34 cellular contexts compared by ENCODE assay signal in genomic region chr2:50902365-50902764, GRCh38.
"Had no signal": no experiment of that assay in that cellular context is flagged by ENCODE, and none has a peak within 500 bp of the region (broad histone marks: within the 10 kb centered on the region; RNA-seq: fewer than 3 reads in every experiment).

No MANE protein-coding gene starts in this region.

- H3K27me3 ChIP-seq: adrenal gland, body of pancreas, brain microvascular endothelial cell, breast epithelium had no signal

- H3K4me1 ChIP-seq: adrenal gland, body of pancreas, breast epithelium had no signal

- H3K27ac ChIP-seq: adrenal gland, body of pancreas, brain microvascular endothelial cell, breast epithelium, VCaP had no signal

- H3K36me3 ChIP-seq: adrenal gland, brain microvascular endothelial cell, breast epithelium had no signal

- DNase-seq: activated B cell treated with CpG ODN at 0.5 μM for 24 hours; activated CD4-positive, alpha-beta memory T cell treated with anti-CD3 and anti-CD28 coated beads for 36 hours; activated CD4-positive, alpha-beta T cell treated with anti-CD3 and anti-CD28 coated beads for 4 hours; activated CD4-positive, alpha-beta T cell treated with anti-CD3 and anti-CD28 coated beads, Interleukin-2, amount 10 ng/mL, durations not matched to agents 24 days and 14 days; activated CD4-positive, alpha-beta T cell treated with anti-CD3 and anti-CD28 coated beads, Interleukin-2, amount 50 U/mL, for 1 hour; activated CD4-positive, alpha-beta T cell treated with anti-CD3 and anti-CD28 coated beads, Interleukin-2, amount 50 U/mL, for 4 hours; activated CD4-positive, CD25-positive, alpha-beta regulatory T cell treated with anti-CD3 and anti-CD28 coated beads, Interleukin-2, amount 50 U/mL, for 72 hours; activated CD8-positive, alpha-beta memory T cell treated with anti-CD3 and anti-CD28 coated beads, Interleukin-2, amount 50 U/mL, for 4 hours; activated CD8-positive, alpha-beta T cell treated with anti-CD3 and anti-CD28 coated beads for 36 hours; activated effector memory CD4-positive, alpha-beta T cell treated with anti-CD3 and anti-CD28 coated beads, Interleukin-2, amount 50 U/mL, for 16 hours; activated gamma-delta T cell treated with Interleukin-2 at 50 U/mL for 16 hours; activated naive CD4-positive, alpha-beta T cell; activated naive CD4-positive, alpha-beta T cell treated with anti-CD3 and anti-CD28 coated beads for 36 hours; activated naive CD4-positive, alpha-beta T cell treated with anti-CD3 and anti-CD28 coated beads, Interleukin-2, amount 50 U/mL, for 16 hours; activated naive CD8-positive, alpha-beta T cell treated with anti-CD3 and anti-CD28 coated beads for 36 hours; activated T-cell treated with anti-CD3 and anti-CD28 coated beads for 4 hours; activated T-cell treated with anti-CD3 and anti-CD28 coated beads, Interleukin-2, amount 50 U/mL, for 1 hour; activated T-cell treated with anti-CD3 and anti-CD28 coated beads, Interleukin-2, amount 50 U/mL, for 4 hours; activated T-cell treated with anti-CD3 and anti-CD28 coated beads, Interleukin-2, amount 50 U/mL, for 72 hours; adrenal gland; amniotic stem cell; aorta; body of pancreas; brain microvascular endothelial cell; central memory CD4-positive, alpha-beta T cell; T-helper 1 cell; T-helper 2 cell; T-helper 9 cell had no signal

- ATAC-seq: activated CD8-positive, alpha-beta T cell treated with anti-CD3 and anti-CD28 coated beads for 36 hours; activated naive CD4-positive, alpha-beta T cell treated with anti-CD3 and anti-CD28 coated beads, Interleukin-2, amount 50 U/mL, for 72 hours; activated T-cell treated with anti-CD3 and anti-CD28 coated beads, Interleukin-2, amount 50 U/mL, for 4 hours; activated T-cell treated with anti-CD3 and anti-CD28 coated beads, Interleukin-2, amount 50 U/mL, for 72 hours; activated T-helper 17 cell treated with anti-CD3 and anti-CD28 coated beads, Interleukin-2, amount 50 U/mL, for 72 hours; body of pancreas had no signal

- H3K4me3 ChIP-seq: adrenal gland, body of pancreas, breast epithelium had no signal

- H3K9me3 ChIP-seq: adrenal gland, body of pancreas, breast epithelium had no signal

- FAIRE-seq: astrocyte, TTC549 had no signal
